Comparison of ENCODE assay signal across 18 cellular contexts in genomic region chr10:71423268-71423667, GRCh38. TPM values are rescaled to one million over a fixed set of nuclear protein-coding genes. Genes with fewer than 3 reads are reported as not detected.
"Had no signal": no experiment of that assay in that cellular context is flagged by ENCODE, and none has a peak within 500 bp of the region (broad histone marks: within the 10 kb centered on the region; RNA-seq: fewer than 3 reads in every experiment).

No MANE protein-coding gene starts in this region.

- H3K9ac ChIP-seq: parathyroid adenoma had no signal

- H3K27ac ChIP-seq: ascending aorta, brain microvascular endothelial cell, foreskin keratinocyte, parathyroid adenoma, sigmoid colon, thyroid gland, WERI-Rb-1 had no signal

- H3K9me3 ChIP-seq: ascending aorta, thyroid gland had no signal

- H3K4me3 ChIP-seq: ascending aorta, sigmoid colon, smooth muscle cell, thyroid gland had no signal

- H3K36me3 ChIP-seq: ascending aorta, brain microvascular endothelial cell, sigmoid colon, thyroid gland had no signal

- DNase-seq: activated CD4-positive, alpha-beta memory T cell treated with anti-CD3 and anti-CD28 coated beads for 36 hours; activated CD4-positive, alpha-beta T cell treated with anti-CD3 and anti-CD28 coated beads for 4 hours; activated T-cell treated with anti-CD3 and anti-CD28 coated beads, Interleukin-2, amount 50 U/mL, for 24 hours; brain microvascular endothelial cell; effector CD8-positive, alpha-beta T cell; foreskin keratinocyte; sigmoid colon; stimulated activated CD4-positive, alpha-beta T cell treated with anti-CD3 and anti-CD28 coated beads, Interleukin-4, amount 100 ng/mL, for 24 hours; substantia nigra; T-helper 1 cell; thyroid gland; WERI-Rb-1 had no signal

- H3K4me1 ChIP-seq: ascending aorta, foreskin keratinocyte, parathyroid adenoma, sigmoid colon, thyroid gland had no signal

- H3K27me3 ChIP-seq: ascending aorta, thyroid gland had no signal

- ATAC-seq: activated naive CD4-positive, alpha-beta T cell treated with anti-CD3 and anti-CD28 coated beads, Interleukin-2, amount 50 U/mL, for 72 hours; activated T-helper 17 cell treated with anti-CD3 and anti-CD28 coated beads, Interleukin-2, amount 50 U/mL, for 72 hours; foreskin keratinocyte had no signal

RNA-seq across cellular contexts. Expression of gene CDH23, which starts 26.5 kb away (rescaled TPM):
- total RNA-seq: glomerular endothelial cell had no signal
